17 cellular contexts compared by ENCODE assay signal in genomic region chr6:148417045-148417444, GRCh38.
"Had no signal": no experiment of that assay in that cellular context is flagged by ENCODE, and none has a peak within 500 bp of the region (broad histone marks: within the 10 kb centered on the region; RNA-seq: fewer than 3 reads in every experiment).

No MANE protein-coding gene starts in this region.

- DNase-seq: effector memory CD4-positive, alpha-beta T cell; foreskin keratinocyte; heart left ventricle; hippocampal formation; kidney glomerular epithelial cell; naive thymus-derived CD4-positive, alpha-beta T cell; posterior cingulate gyrus; small intestine; stimulated activated CD4-positive, alpha-beta T cell treated with anti-CD3 and anti-CD28 coated beads, Interleukin-2, amount 100 ng/mL, for 48 hours; stimulated activated naive CD4-positive, alpha-beta T cell treated with Interleukin-2 at 50 U/mL for 16 hours; tibial artery; upper lobe of right lung had no signal

- H3K4me3 Mint-ChIP-seq: naive thymus-derived CD4-positive, alpha-beta T cell; neural crest cell had no signal

- H3K36me3 ChIP-seq: heart left ventricle, right atrium auricular region, suprapubic skin, tibial artery, upper lobe of right lung, vagina had no signal

- H3K9me3 Mint-ChIP-seq: neural crest cell had no signal

- H3K36me3 Mint-ChIP-seq: naive thymus-derived CD4-positive, alpha-beta T cell had no signal

- H3K9me3 ChIP-seq: heart left ventricle, right atrium auricular region, suprapubic skin, tibial artery, upper lobe of right lung, vagina had no signal

- H3K4me1 Mint-ChIP-seq: naive thymus-derived CD4-positive, alpha-beta T cell had no signal

- H3K27ac ChIP-seq: epithelial cell of prostate, foreskin keratinocyte, heart left ventricle, right atrium auricular region, suprapubic skin, upper lobe of right lung, vagina had no signal

- H3K27ac Mint-ChIP-seq: naive thymus-derived CD4-positive, alpha-beta T cell had no signal

- H3K27me3 ChIP-seq: foreskin keratinocyte, heart left ventricle, right atrium auricular region, suprapubic skin, tibial artery, upper lobe of right lung, vagina had no signal

- H3K4me3 ChIP-seq: heart left ventricle, right atrium auricular region, suprapubic skin, tibial artery, upper lobe of right lung, vagina had no signal
